In genomic region chr5:116595498-116595897, GRCh38 we compare ENCODE assay signal across 28 cellular contexts. TPM values are rescaled to one million over a fixed set of nuclear protein-coding genes. Genes with fewer than 3 reads are reported as not detected.
"Had no signal": no experiment of that assay in that cellular context is flagged by ENCODE, and none has a peak within 500 bp of the region (broad histone marks: within the 10 kb centered on the region; RNA-seq: fewer than 3 reads in every experiment).

No MANE protein-coding gene starts in this region.

- H3K9me3 ChIP-seq: neutrophil, pancreas, prostate gland, suprapubic skin, testis, tibial artery, transverse colon, upper lobe of right lung, uterus had no signal

- H3K4me1 ChIP-seq: pancreas, prostate gland, spleen, testis, transverse colon, upper lobe of right lung, uterus had no signal

- ATAC-seq: naive thymus-derived CD8-positive, alpha-beta T cell; natural killer cell treated with Interleukin-12 subunit alpha and Interleukin-12 subunit beta and Interleukin-15 and Interleukin-18, amount 100 ng/mL, for 72 hours; pancreas; right cardiac atrium; sciatic nerve; stimulated activated memory B cell treated with anti-CD40 and anti-IgM and Interleukin-4, amounts not matched to agents 10 μg/mL and 1 μg/mL and 100 μg/mL, for 72 hours; stimulated activated naive CD8-positive, alpha-beta T cell treated with anti-CD3 and anti-CD28 coated beads, Interleukin-15, amount 100 ng/mL, for 72 hours; stimulated activated naive CD8-positive, alpha-beta T cell treated with anti-CD3 and anti-CD28 coated beads, Interleukin-15, Interleukin-2, amounts not matched to agents 100 U/mL and 50 U/mL, for 24 hours; upper lobe of right lung had no signal

- H3K27me3 ChIP-seq: neutrophil, pancreas, spleen, suprapubic skin, testis, tibial artery, transverse colon, upper lobe of right lung, uterus had no signal

- DNase-seq: naive thymus-derived CD8-positive, alpha-beta T cell; nephron progenitor cell; nucleus accumbens; pancreas; right cardiac atrium; spleen; stimulated activated CD4-positive, alpha-beta T cell treated with anti-CD3 and anti-CD28 coated beads, Interleukin-12 subunit alpha, Interleukin-12 subunit beta, amount 100 ng/mL, for 4 hours; stimulated activated CD4-positive, alpha-beta T cell treated with anti-CD3 and anti-CD28 coated beads, Interleukin-1b, Interleukin-23, amount 100 ng/mL, for 48 hours; stimulated activated CD4-positive, alpha-beta T cell treated with anti-CD3 and anti-CD28 coated beads, Interleukin-4, amount 100 ng/mL, for 1 hour; stimulated activated CD4-positive, alpha-beta T cell treated with anti-CD3 and anti-CD28 coated beads, Interleukin-4, amount 100 ng/mL, for 4 hours; stimulated activated CD8-positive, alpha-beta memory T cell treated with anti-CD3 and anti-CD28 coated beads, Interleukin-4, amount 100 ng/mL, for 48 hours; stimulated activated naive CD4-positive, alpha-beta T cell; stimulated activated naive CD8-positive, alpha-beta T cell treated with anti-CD3 and anti-CD28 coated beads, Interleukin-15, amount 100 ng/mL, for 72 hours; stimulated activated naive CD8-positive, alpha-beta T cell treated with anti-CD3 and anti-CD28 coated beads, Interleukin-15, Interleukin-2, amounts not matched to agents 100 U/mL and 50 U/mL, for 24 hours; substantia nigra; testis; tibial artery; transverse colon; upper lobe of right lung; uterus had no signal

- H3K4me2 ChIP-seq: smooth muscle cell had no signal

- H3K4me3 ChIP-seq: pancreas, prostate gland, skin epidermis, smooth muscle cell, spleen, suprapubic skin, testis, tibial artery, transverse colon, upper lobe of right lung, uterus had no signal

- H3K27ac ChIP-seq: neutrophil, pancreas, prostate gland, skin epidermis, spleen, suprapubic skin, testis, tibial artery, transverse colon, upper lobe of right lung, uterus had no signal

- H3K36me3 ChIP-seq: neutrophil, pancreas, prostate gland, spleen, suprapubic skin, tibial artery, transverse colon, upper lobe of right lung, uterus had no signal

RNA-seq across cellular contexts. Expression of gene SEMA6A, which starts 20.9 kb away (rescaled TPM):
- total RNA-seq: naive thymus-derived CD8-positive, alpha-beta T cell; natural killer cell treated with Interleukin-12 subunit alpha and Interleukin-12 subunit beta and Interleukin-15 and Interleukin-18, amount 100 ng/mL, for 72 hours had no signal
